In genomic region chr9:134846187-134846586, GRCh38 we compare ENCODE assay signal across 1 cellular context.
TF ChIP-seq lines count a peak whose summit lies in the region.

No MANE protein-coding gene starts in this region.

TF ChIP-seq in WTC11, 78 proteins besides CTCF, POLR2A, EP300 and RAD21 (continued from another document):
- TF ChIP-seq ARID4B (CRISPR knock-in tag; IDR thresholded peaks at IDR 0.05; ENCODE audit: borderline replicate concordance) (no peak), SMAD3 (CRISPR knock-in tag; IDR thresholded peaks at IDR 0.05; ENCODE audit: borderline replicate concordance) (no peak)
